Comparison of ENCODE assay signal across 1 cellular context in genomic region chr5:148806520-148806931, GRCh38.
TF ChIP-seq lines count a peak whose summit lies in the region.

No MANE protein-coding gene starts in this region.

TF ChIP-seq in K562, 482 proteins besides CTCF, POLR2A, EP300 and RAD21 (continues in another document):
- no peak for TF ChIP-seq STAT6 (CRISPR knock-in tag; IDR thresholded peaks at IDR 0.05)
- no peak for TF ChIP-seq ZNF398 (CRISPR knock-in tag; IDR thresholded peaks at IDR 0.05)
- no peak for TF ChIP-seq DNMT1 (IDR thresholded peaks at IDR 0.05)
- peak; percentile 77 for TF ChIP-seq ETV5 (CRISPR knock-in tag; IDR thresholded peaks at IDR 0.05; ENCODE audit: low read depth)
- TF ChIP-seq MBD2 (IDR thresholded peaks at IDR 0.05; ENCODE audit: borderline replicate concordance, low read depth), result peak; percentile 29; the same call in 1 of the 2 replicates
- TF ChIP-seq BCOR (IDR thresholded peaks at IDR 0.05), result peak; percentile 65; the same call in 1 of the 2 replicates
- no peak for TF ChIP-seq POLR2G (IDR thresholded peaks at IDR 0.05; ENCODE audit: low read depth, low read length)
- peak in 1 of 2 experiments; percentile 36; a peak in 2 of 4 replicates for TF ChIP-seq FOXA3 (CRISPR knock-in tag; conservative IDR thresholded peaks at IDR 0.05 in 1 of 2, IDR thresholded peaks at IDR 0.05 in 1 of 2)
- peak; percentile 51; the same call in 1 of the 2 replicates for TF ChIP-seq EP400 (IDR thresholded peaks at IDR 0.05)
- peak; percentile 93 for TF ChIP-seq SMARCE1 (IDR thresholded peaks at IDR 0.05)
- TF ChIP-seq USF2 (CRISPR knock-in tag; IDR thresholded peaks at IDR 0.05), result no peak
- TF ChIP-seq ESRRB (CRISPR knock-in tag; IDR thresholded peaks at IDR 0.05; ENCODE audit: borderline replicate concordance), result no peak
- TF ChIP-seq PTTG1 (tag; IDR thresholded peaks at IDR 0.05; ENCODE audit: low read depth), result no peak
- peak; percentile 78 for TF ChIP-seq DACH1 (IDR thresholded peaks at IDR 0.05; ENCODE audit: partially characterized antibody)
- TF ChIP-seq TCFL5 (CRISPR knock-in tag; conservative IDR thresholded peaks at IDR 0.05), result no peak
- TF ChIP-seq, protein P1, sequence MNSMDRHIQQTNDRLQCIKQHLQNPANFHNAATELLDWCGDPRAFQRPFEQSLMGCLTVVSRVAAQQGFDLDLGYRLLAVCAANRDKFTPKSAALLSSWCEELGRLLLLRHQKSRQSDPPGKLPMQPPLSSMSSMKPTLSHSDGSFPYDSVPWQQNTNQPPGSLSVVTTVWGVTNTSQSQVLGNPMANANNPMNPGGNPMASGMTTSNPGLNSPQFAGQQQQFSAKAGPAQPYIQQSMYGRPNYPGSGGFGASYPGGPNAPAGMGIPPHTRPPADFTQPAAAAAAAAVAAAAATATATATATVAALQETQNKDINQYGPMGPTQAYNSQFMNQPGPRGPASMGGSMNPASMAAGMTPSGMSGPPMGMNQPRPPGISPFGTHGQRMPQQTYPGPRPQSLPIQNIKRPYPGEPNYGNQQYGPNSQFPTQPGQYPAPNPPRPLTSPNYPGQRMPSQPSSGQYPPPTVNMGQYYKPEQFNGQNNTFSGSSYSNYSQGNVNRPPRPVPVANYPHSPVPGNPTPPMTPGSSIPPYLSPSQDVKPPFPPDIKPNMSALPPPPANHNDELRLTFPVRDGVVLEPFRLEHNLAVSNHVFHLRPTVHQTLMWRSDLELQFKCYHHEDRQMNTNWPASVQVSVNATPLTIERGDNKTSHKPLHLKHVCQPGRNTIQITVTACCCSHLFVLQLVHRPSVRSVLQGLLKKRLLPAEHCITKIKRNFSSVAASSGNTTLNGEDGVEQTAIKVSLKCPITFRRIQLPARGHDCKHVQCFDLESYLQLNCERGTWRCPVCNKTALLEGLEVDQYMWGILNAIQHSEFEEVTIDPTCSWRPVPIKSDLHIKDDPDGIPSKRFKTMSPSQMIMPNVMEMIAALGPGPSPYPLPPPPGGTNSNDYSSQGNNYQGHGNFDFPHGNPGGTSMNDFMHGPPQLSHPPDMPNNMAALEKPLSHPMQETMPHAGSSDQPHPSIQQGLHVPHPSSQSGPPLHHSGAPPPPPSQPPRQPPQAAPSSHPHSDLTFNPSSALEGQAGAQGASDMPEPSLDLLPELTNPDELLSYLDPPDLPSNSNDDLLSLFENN (IDR thresholded peaks at IDR 0.05; ENCODE audit: low read depth in 2 of 2, low read length in 2 of 2), result peak in 1 of 2 experiments; percentile 47; a peak in 1 of 4 replicates
- 0 out of 4 replicates have a peak, but pooled peaks of 1 of the 2 experiments have one; percentile 33 for TF ChIP-seq MLLT1 (IDR thresholded peaks at IDR 0.05)
- TF ChIP-seq POLR2AphosphoS5 (IDR thresholded peaks at IDR 0.05; ENCODE audit: control insufficient read depth, insufficient read depth, low read depth, low read length), result peak; percentile 43
- TF ChIP-seq KAT7 (CRISPR knock-in tag; IDR thresholded peaks at IDR 0.05; ENCODE audit: borderline replicate concordance), result 0 out of 2 replicates have a peak, but pooled peaks have one; percentile 35
- TF ChIP-seq ZNF316 (IDR thresholded peaks at IDR 0.05), result 0 out of 2 replicates have a peak, but pooled peaks have one; percentile 18
- TF ChIP-seq ZNF133 (CRISPR knock-in tag; IDR thresholded peaks at IDR 0.05), result no peak
- TF ChIP-seq RBM34 (IDR thresholded peaks at IDR 0.05; ENCODE audit: borderline replicate concordance, insufficient read depth, low read length), result no peak
- 0 out of 4 replicates have a peak, but pooled peaks of 1 of the 2 experiments have one; percentile 9 for TF ChIP-seq NRF1 (conservative IDR thresholded peaks at IDR 0.05 in 1 of 2, IDR thresholded peaks at IDR 0.05 in 1 of 2)
- TF ChIP-seq FOXP4 (CRISPR knock-in tag; IDR thresholded peaks at IDR 0.05; ENCODE audit: borderline replicate concordance), result no peak
- no peak for TF ChIP-seq MCM2 (IDR thresholded peaks at IDR 0.05; ENCODE audit: low read depth)
- TF ChIP-seq ARNT (IDR thresholded peaks at IDR 0.05), result peak in 1 of 2 experiments; percentile 60; a peak in 1 of 4 replicates
- TF ChIP-seq NCOA6 (IDR thresholded peaks at IDR 0.05), result no peak
- no peak for TF ChIP-seq TAF7 (tag; IDR thresholded peaks at IDR 0.05)
- TF ChIP-seq HCFC1 (IDR thresholded peaks at IDR 0.05; ENCODE audit: low read depth, low read length), result no peak
- TF ChIP-seq CREM (IDR thresholded peaks at IDR 0.05; ENCODE audit: low read depth), result no peak
- peak; percentile 60; the same call in 1 of the 2 replicates for TF ChIP-seq SMAD4 (CRISPR knock-in tag; conservative IDR thresholded peaks at IDR 0.05)
- TF ChIP-seq, protein P2, sequence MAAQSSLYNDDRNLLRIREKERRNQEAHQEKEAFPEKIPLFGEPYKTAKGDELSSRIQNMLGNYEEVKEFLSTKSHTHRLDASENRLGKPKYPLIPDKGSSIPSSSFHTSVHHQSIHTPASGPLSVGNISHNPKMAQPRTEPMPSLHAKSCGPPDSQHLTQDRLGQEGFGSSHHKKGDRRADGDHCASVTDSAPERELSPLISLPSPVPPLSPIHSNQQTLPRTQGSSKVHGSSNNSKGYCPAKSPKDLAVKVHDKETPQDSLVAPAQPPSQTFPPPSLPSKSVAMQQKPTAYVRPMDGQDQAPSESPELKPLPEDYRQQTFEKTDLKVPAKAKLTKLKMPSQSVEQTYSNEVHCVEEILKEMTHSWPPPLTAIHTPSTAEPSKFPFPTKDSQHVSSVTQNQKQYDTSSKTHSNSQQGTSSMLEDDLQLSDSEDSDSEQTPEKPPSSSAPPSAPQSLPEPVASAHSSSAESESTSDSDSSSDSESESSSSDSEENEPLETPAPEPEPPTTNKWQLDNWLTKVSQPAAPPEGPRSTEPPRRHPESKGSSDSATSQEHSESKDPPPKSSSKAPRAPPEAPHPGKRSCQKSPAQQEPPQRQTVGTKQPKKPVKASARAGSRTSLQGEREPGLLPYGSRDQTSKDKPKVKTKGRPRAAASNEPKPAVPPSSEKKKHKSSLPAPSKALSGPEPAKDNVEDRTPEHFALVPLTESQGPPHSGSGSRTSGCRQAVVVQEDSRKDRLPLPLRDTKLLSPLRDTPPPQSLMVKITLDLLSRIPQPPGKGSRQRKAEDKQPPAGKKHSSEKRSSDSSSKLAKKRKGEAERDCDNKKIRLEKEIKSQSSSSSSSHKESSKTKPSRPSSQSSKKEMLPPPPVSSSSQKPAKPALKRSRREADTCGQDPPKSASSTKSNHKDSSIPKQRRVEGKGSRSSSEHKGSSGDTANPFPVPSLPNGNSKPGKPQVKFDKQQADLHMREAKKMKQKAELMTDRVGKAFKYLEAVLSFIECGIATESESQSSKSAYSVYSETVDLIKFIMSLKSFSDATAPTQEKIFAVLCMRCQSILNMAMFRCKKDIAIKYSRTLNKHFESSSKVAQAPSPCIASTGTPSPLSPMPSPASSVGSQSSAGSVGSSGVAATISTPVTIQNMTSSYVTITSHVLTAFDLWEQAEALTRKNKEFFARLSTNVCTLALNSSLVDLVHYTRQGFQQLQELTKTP (IDR thresholded peaks at IDR 0.05; ENCODE audit: low read depth in 1 of 2, partially characterized antibody in 2 of 2), result peak in 1 of 2 experiments; percentile 15
- TF ChIP-seq MYBL2 (IDR thresholded peaks at IDR 0.05; ENCODE audit: low read depth), result no peak
- TF ChIP-seq MYBL2 (CRISPR knock-in tag; IDR thresholded peaks at IDR 0.05; ENCODE audit: borderline replicate concordance), result no peak
